8 cellular contexts compared by ENCODE assay signal in the genomic region with DNA sequence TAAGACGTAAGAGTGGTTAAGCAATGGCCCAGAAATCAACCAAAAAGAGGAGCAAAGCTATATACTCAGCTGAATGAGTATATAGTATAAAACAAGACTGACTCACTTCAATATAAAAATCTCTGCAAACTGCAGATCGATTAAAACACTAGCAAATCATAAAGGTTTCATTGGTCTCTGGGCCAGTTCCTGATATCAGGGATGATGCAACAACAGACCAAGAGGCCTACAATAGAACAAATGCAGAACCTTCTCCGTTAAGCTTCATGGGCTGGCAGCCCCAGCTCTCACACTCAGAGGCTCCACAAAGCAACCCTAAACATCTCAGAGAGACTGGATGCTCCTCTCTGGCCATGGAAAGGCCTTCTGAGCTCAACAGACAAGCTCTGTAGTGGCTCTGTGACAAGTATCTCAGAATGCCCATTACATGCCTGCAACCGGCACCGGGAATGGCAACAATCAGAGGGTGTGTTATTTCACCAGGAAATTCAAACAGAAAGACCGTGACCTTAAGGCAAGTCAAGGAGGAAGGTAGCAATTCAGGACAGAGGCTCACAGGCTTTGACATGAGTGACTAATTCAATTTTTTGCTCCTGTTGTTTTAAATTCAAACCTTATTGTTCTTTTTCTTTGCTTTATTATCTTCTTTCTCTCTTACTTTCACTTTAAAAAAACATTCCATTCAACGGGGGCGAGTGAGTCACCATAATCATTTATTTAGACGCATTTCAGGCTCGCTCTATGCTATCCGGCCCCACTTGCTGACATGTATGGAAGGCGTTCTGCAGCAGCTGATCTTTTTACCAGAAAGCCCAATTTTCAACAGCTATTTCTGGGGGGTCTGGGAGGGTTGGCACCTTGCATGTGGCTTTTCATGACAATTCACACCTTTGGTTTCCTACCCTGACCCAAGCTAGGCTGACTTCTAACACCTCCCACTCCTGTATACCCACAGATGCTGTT. TPM values are rescaled to one million over a fixed set of nuclear protein-coding genes. Genes with fewer than 3 reads are reported as not detected.
DNase-seq lines count a peak whose midpoint lies in the region; ATAC-seq and TF ChIP-seq lines count a peak whose summit lies in the region.

No MANE protein-coding gene starts in this region.

- peak overlapping the region; percentile 96 for H3K27ac Mint-ChIP-seq in memory B cell

- no peaks in the 10 kb centered on the region for H3K27me3 Mint-ChIP-seq in memory B cell

- ATAC-seq in memory B cell (ENCODE audit: low read depth) (peak; percentile 62), upper lobe of left lung (ENCODE audit: low FRiP score in 2 of 2) (peak in 1 of 2 donors; percentile 71), HG02678 (IDR thresholded peaks at IDR 0.05; ENCODE audit: unreplicated experiment) (no peak)

- H3K4me1 ChIP-seq in upper lobe of left lung = peaks cover 50 to 64% (median 57%) of the 10 kb centered on the region in 4 donors

- no peaks in the 10 kb centered on the region for H3K9me3 ChIP-seq in upper lobe of left lung

- 29 to 39% methylated on average over 12 of the region's 12 CpGs for WGBS in upper lobe of left lung, 2 donors

- H3K36me3 Mint-ChIP-seq in memory B cell = peaks cover 19% of the 10 kb centered on the region

- peak overlapping the region; percentile 79 for H3K4me3 Mint-ChIP-seq in memory B cell

- no peaks in the 10 kb centered on the region for H3K27me3 ChIP-seq in upper lobe of left lung

- peak; percentile 27 for DNase-seq in SKM-1 treated with dmso at 0.1 percent for 144 hours (lab: John Stamatoyannopoulos, UW; ENCODE audit: unreplicated experiment)
- no peak for DNase-seq in SKM-1 (lab: John Stamatoyannopoulos, UW; ENCODE audit: unreplicated experiment)
- peak in 2 of 61 donors; percentile 33 to 42 for DNase-seq in caudate nucleus (lab: John Stamatoyannopoulos, UW)
- DNase-seq in memory B cell (ENCODE audit: low spot score in 2 of 2) = peak in 1 of 2 donors; percentile 22
- no peak for DNase-seq in upper lobe of left lung
- DNase-seq in AML-193 (lab: John Stamatoyannopoulos, UW) = no peak
- DNase-seq in DMS53 (lab: John Stamatoyannopoulos, UW) = no peak

- H3K9me3 Mint-ChIP-seq in memory B cell = no peaks in the 10 kb centered on the region

- peaks cover 0 to 3% (median 0%) of the 10 kb centered on the region in 4 donors for H3K36me3 ChIP-seq in upper lobe of left lung

- H3K4me3 ChIP-seq in upper lobe of left lung = peak overlapping the region in 2 of 4 donors; percentile 28 to 32

- no peak for TF ChIP-seq CTCF in upper lobe of left lung (IDR thresholded peaks at IDR 0.05)

- H3K27ac ChIP-seq in caudate nucleus (ENCODE audit: low read depth, low read length) = peak overlapping the region; percentile 76
- peak overlapping the region; percentile 74 to 83 (median 76) for H3K27ac ChIP-seq in upper lobe of left lung

- TF ChIP-seq POLR2A in upper lobe of left lung (IDR thresholded peaks at IDR 0.05) = no peak

- H3K4me1 Mint-ChIP-seq in memory B cell = peaks cover 72% of the 10 kb centered on the region

- no peak for TF ChIP-seq EP300 in upper lobe of left lung (IDR thresholded peaks at IDR 0.05)

RNA-seq across cellular contexts. Expression of a gene that starts 15.1 kb away (rescaled TPM):
- total RNA-seq in upper lobe of left lung = 10 to 100 TPM; 14.9 to 23.5 (median 20.5) TPM
